In genomic region chr6:2940010-2940850, GRCh38 we compare ENCODE assay signal across 8 cellular contexts. TPM values are rescaled to one million over a fixed set of nuclear protein-coding genes. Genes with fewer than 3 reads are reported as not detected.
DNase-seq lines count a peak whose midpoint lies in the region; ATAC-seq and TF ChIP-seq lines count a peak whose summit lies in the region.

No MANE protein-coding gene starts in this region.

- H3K9me3 ChIP-seq in ovary = no peaks in the 10 kb centered on the region

- 84 to 87% (median 85%) methylated on average over 26 of the region's 26 CpGs for WGBS in ovary, 3 donors

- peak; percentile 90 for ATAC-seq in HG02798 (IDR thresholded peaks at IDR 0.05; ENCODE audit: poor library complexity, unreplicated experiment)
- peak; percentile 91 for ATAC-seq in activated naive CD4-positive, alpha-beta T cell treated with anti-CD3 and anti-CD28 coated beads, Interleukin-2, amount 50 U/mL, for 72 hours

- TF ChIP-seq POLR2A in GM18526 (IDR thresholded peaks at IDR 0.05; ENCODE audit: extremely low read depth, insufficient read length) (peak; percentile 49), Raji (IDR thresholded peaks at IDR 0.05; ENCODE audit: insufficient read depth, low read depth, low read length) (peak; percentile 32; the same call in 1 of the 2 replicates), ovary (IDR thresholded peaks at IDR 0.05) (no peak)

- no peak for TF ChIP-seq EP300 in ovary (IDR thresholded peaks at IDR 0.05)

- H3K36me3 Mint-ChIP-seq in activated naive CD4-positive, alpha-beta T cell treated with anti-CD3 and anti-CD28 coated beads, Interleukin-2, amount 50 U/mL, for 72 hours = peaks cover 32 to 57% of the 10 kb centered on the region in 2 donors

- H3K4me3 ChIP-seq in dorsolateral prefrontal cortex = no peak overlapping the region
- no peak overlapping the region for H3K4me3 ChIP-seq in ovary

- intact Hi-C loops in dorsolateral prefrontal cortex (cut with DNase I) (no loop called here), ovary (cut with DNase I) (no loop called here)

- H3K27me3 ChIP-seq in dorsolateral prefrontal cortex = no peaks in the 10 kb centered on the region
- H3K27me3 ChIP-seq in ovary = no peaks in the 10 kb centered on the region

- peak; percentile 84 for DNase-seq in activated naive CD4-positive, alpha-beta T cell treated with anti-CD3 and anti-CD28 coated beads, Interleukin-2, amount 50 U/mL, for 72 hours (ENCODE audit: low spot score in 2 of 2)
- DNase-seq in stimulated activated CD4-positive, alpha-beta T cell treated with anti-CD3 and anti-CD28 coated beads, Interleukin-4, amount 100 ng/mL, for 4 hours = peak; percentile 67 to 82
- no peak for DNase-seq in middle frontal gyrus (ENCODE audit: extremely low spot score, low spot score)
- no peak for DNase-seq in dorsolateral prefrontal cortex
- no peak for DNase-seq in ovary

- peak overlapping the region; percentile 85 to 97 for H3K27ac Mint-ChIP-seq in activated naive CD4-positive, alpha-beta T cell treated with anti-CD3 and anti-CD28 coated beads, Interleukin-2, amount 50 U/mL, for 72 hours

- TF ChIP-seq CTCF in dorsolateral prefrontal cortex (IDR thresholded peaks at IDR 0.05 in 54 of 56, conservative IDR thresholded peaks at IDR 0.05 in 2 of 56; ENCODE audit: low read depth in 1 of 56, partially characterized antibody in 56 of 56) (no peak), ovary (IDR thresholded peaks at IDR 0.05) (no peak)

- H3K36me3 ChIP-seq in ovary = no peaks in the 10 kb centered on the region

- H3K4me1 ChIP-seq in ovary (ENCODE audit: insufficient read depth) = no peaks in the 10 kb centered on the region

- H3K27ac ChIP-seq in dorsolateral prefrontal cortex = no peak overlapping the region
- H3K27ac ChIP-seq in ovary = no peak overlapping the region

- H3K9me3 Mint-ChIP-seq in activated naive CD4-positive, alpha-beta T cell treated with anti-CD3 and anti-CD28 coated beads, Interleukin-2, amount 50 U/mL, for 72 hours = peaks cover 12 to 27% of the 10 kb centered on the region in 2 donors

RNA-seq across cellular contexts. Expression of gene SERPINB6, which starts 31.1 kb away (rescaled TPM):
- 10 to 100 TPM; 11.1 to 78.4 TPM for total RNA-seq in activated naive CD4-positive, alpha-beta T cell treated with anti-CD3 and anti-CD28 coated beads, Interleukin-2, amount 50 U/mL, for 72 hours
- total RNA-seq in dorsolateral prefrontal cortex (100 to 1,000 TPM in 6 of 120 experiments, 10 to 100 TPM in 114; 44.0 to 114 (median 69.4) TPM), ovary (100 to 1,000 TPM in 6 of 7 donors, 10 to 100 TPM in 1; 98.1 to 161 (median 156) TPM)
- polyA plus RNA-seq in ovary = 100 to 1,000 TPM; 138 to 252 TPM

RNA-seq across cellular contexts. Expression of gene SERPINB9, which starts 37.1 kb away (rescaled TPM):
- 100 to 1,000 TPM in 1 of 2 donors, 10 to 100 TPM in 1; 51.3 to 102 TPM for total RNA-seq in activated naive CD4-positive, alpha-beta T cell treated with anti-CD3 and anti-CD28 coated beads, Interleukin-2, amount 50 U/mL, for 72 hours
- total RNA-seq in dorsolateral prefrontal cortex (10 to 100 TPM in 114 of 120 experiments, 1 to 10 TPM in 6; 8.0 to 22.0 (median 14.4) TPM), ovary (10 to 100 TPM in 2 of 7 donors, 1 to 10 TPM in 5; 3.0 to 14.6 (median 3.8) TPM)
- polyA plus RNA-seq in ovary = 1 to 10 TPM; 1.9 to 6.9 TPM

RNA-seq across cellular contexts. Expression of gene NQO2, which starts 59.5 kb away (rescaled TPM):
- total RNA-seq in activated naive CD4-positive, alpha-beta T cell treated with anti-CD3 and anti-CD28 coated beads, Interleukin-2, amount 50 U/mL, for 72 hours = 10 to 100 TPM; 33.4 to 37.5 TPM
- total RNA-seq in dorsolateral prefrontal cortex (100 to 1,000 TPM in 3 of 120 experiments, 10 to 100 TPM in 117; 27.5 to 103 (median 66.8) TPM), ovary (10 to 100 TPM; 16.2 to 41.1 (median 26.8) TPM)
- polyA plus RNA-seq in ovary = 10 to 100 TPM; 31.6 to 48.4 TPM

Comparison
In these comparisons a context has a peak if more than half of its experiments do, and no peak if none do; other contexts are left out.
1. DNase-seq: peak in activated naive CD4-positive, alpha-beta T cell treated with anti-CD3 and anti-CD28 coated beads, Interleukin-2, amount 50 U/mL, for 72 hours (2 of 2) and stimulated activated CD4-positive, alpha-beta T cell treated with anti-CD3 and anti-CD28 coated beads, Interleukin-4, amount 100 ng/mL, for 4 hours (2 of 2); none in middle frontal gyrus (single experiment), dorsolateral prefrontal cortex (0 of 10) and ovary (0 of 5).